Comparison of ENCODE assay signal across 36 cellular contexts in genomic region chr6:131898718-131899117, GRCh38. TPM values are rescaled to one million over a fixed set of nuclear protein-coding genes. Genes with fewer than 3 reads are reported as not detected.
DNase-seq lines count a peak whose midpoint lies in the region; ATAC-seq, FAIRE-seq and TF ChIP-seq lines count a peak whose summit lies in the region.
"Had no signal": no experiment of that assay in that cellular context is flagged by ENCODE, and none has a peak within 500 bp of the region (broad histone marks: within the 10 kb centered on the region; RNA-seq: fewer than 3 reads in every experiment).

No MANE protein-coding gene starts in this region.

- H3K9me3 ChIP-seq in HepG2 (ENCODE audit: low read length), result peaks cover 19% of the 10 kb centered on the region
- no peaks in the 10 kb centered on the region for H3K9me3 ChIP-seq in right lobe of liver
- no peaks in the 10 kb centered on the region for H3K9me3 ChIP-seq in HEK293 (ENCODE audit: control insufficient read depth, insufficient read depth, low read depth, low read length)
- H3K9me3 ChIP-seq in H1 (ENCODE audit: insufficient read depth in 2 of 2, low read depth in 1 of 2, low read length in 1 of 2), result peaks cover 24 to 29% of the 10 kb centered on the region in 2 experiments
- H3K9me3 ChIP-seq in sigmoid colon, result peaks cover 0 to 5% (median 1%) of the 10 kb centered on the region in 4 donors
- H3K9me3 ChIP-seq: BE2C, Caco-2 had no signal

- H4K8ac ChIP-seq in H1 (ENCODE audit: extremely low read depth, insufficient read depth, low read length) (no peak overlapping the region), mesendoderm (ENCODE audit: low read depth, low read length) (no peak overlapping the region)

- DNase-seq in HepG2 (ENCODE audit: low spot score), result no peak
- DNase-seq in right lobe of liver, result no peak
- no peak for DNase-seq in H1 (ENCODE audit: low read depth in 1 of 2, low spot score in 2 of 2)
- DNase-seq in mesendoderm, result peak; percentile 36
- no peak for DNase-seq in sigmoid colon
- no peak for DNase-seq in NCI-H1048 (lab: John Stamatoyannopoulos, UW)
- DNase-seq: 8988T; ACHN; AML-193; BE2C; C1 segment of cervical spinal cord; Caco-2; Calu3; CD4-positive, alpha-beta memory T cell; CD4-positive, alpha-beta T cell; CD4-positive, CD25-positive, alpha-beta regulatory T cell; CD8-positive, alpha-beta memory T cell; CD8-positive, alpha-beta T cell; COR-L47; DMS 273 treated with DMSO at 0.1 percent for 48 hours; DMS153; DMS53; DMS79; DMS79 treated with DMSO at 0.1 percent for 48 hours; DND-41; EL had no signal

- no peak overlapping the region for H3K23ac ChIP-seq in H1 (ENCODE audit: insufficient read length)
- no peak overlapping the region for H3K23ac ChIP-seq in mesendoderm (ENCODE audit: low read length)

- TF ChIP-seq EP300 in HepG2 (IDR thresholded peaks at IDR 0.05; ENCODE audit: low read depth in 2 of 2, low read length in 2 of 2) (no peak), HepG2 (CRISPR knock-in tag; IDR thresholded peaks at IDR 0.05; ENCODE audit: borderline replicate concordance) (no peak), H1 (IDR thresholded peaks at IDR 0.05; ENCODE audit: borderline replicate concordance in 1 of 2, low read depth in 2 of 2, low read length in 2 of 2) (no peak), sigmoid colon (IDR thresholded peaks at IDR 0.05) (no peak)

- H3K27me3 ChIP-seq in HepG2 (ENCODE audit: control insufficient read depth in 1 of 2, insufficient read depth in 2 of 2, low read length in 2 of 2), result no peaks in the 10 kb centered on the region
- no peaks in the 10 kb centered on the region for H3K27me3 ChIP-seq in right lobe of liver
- no peaks in the 10 kb centered on the region for H3K27me3 ChIP-seq in H1 (replicated peaks in 1 of 4; ENCODE audit: control insufficient read depth in 3 of 4, extremely low read depth in 1 of 4, insufficient read depth in 3 of 4, low read length in 3 of 4)
- no peaks in the 10 kb centered on the region for H3K27me3 ChIP-seq in mesendoderm (ENCODE audit: insufficient read depth, low read length, poor library complexity)
- H3K27me3 ChIP-seq in sigmoid colon, result no peaks in the 10 kb centered on the region
- H3K27me3 ChIP-seq: BE2C, BLaER1 had no signal

- ATAC-seq in HepG2 (no peak), right lobe of liver (no peak), GM21528 (IDR thresholded peaks at IDR 0.05; ENCODE audit: low FRiP score, unreplicated experiment) (no peak)
- ATAC-seq: A549; CD8-positive, alpha-beta T cell had no signal

- WGBS in HepG2 (ENCODE audit: low lambda C conversion rate), result 91% methylated on average over 1 of the region's 1 CpG
- 64% methylated on average over 1 of the region's 1 CpG for WGBS in right lobe of liver (ENCODE audit: insufficient coverage, low coverage, low lambda C conversion rate, missing lambda C conversion rate)
- 88% methylated on average over 1 of the region's 1 CpG; no CpG with 5 or more reads in 1 of the 2 experiments for WGBS in H1 (ENCODE audit: extremely low coverage in 1 of 2, insufficient coverage in 1 of 2, insufficient read length in 1 of 2, insufficient replicate concordance in 2 of 2, low coverage in 1 of 2, low lambda C conversion rate in 2 of 2, missing lambda C conversion rate in 1 of 2), 2 experiments
- no CpG with 5 or more reads among the region's 1 CpG for WGBS in mesendoderm (ENCODE audit: extremely low coverage, insufficient coverage, low lambda C conversion rate)
- 92% methylated on average over 1 of the region's 1 CpG for WGBS in sigmoid colon, 2 donors

- H2BK12ac ChIP-seq in H1 (ENCODE audit: low read depth, low read length), result no peak overlapping the region; the same call in 1 of the 2 replicates

- H2BK15ac ChIP-seq in H1 (ENCODE audit: low read length), result no peak overlapping the region
- no peak overlapping the region for H2BK15ac ChIP-seq in mesendoderm (replicated peaks; ENCODE audit: low read depth)

- no peak overlapping the region for H3K4ac ChIP-seq in H1 (replicated peaks; ENCODE audit: insufficient read length, low read depth, low read length)
- H3K4ac ChIP-seq in mesendoderm (ENCODE audit: low read depth, low read length), result no peak overlapping the region

- H3K18ac ChIP-seq in H1 (ENCODE audit: extremely low read depth, low read length) (no peak overlapping the region), mesendoderm (ENCODE audit: low read length) (no peak overlapping the region)

- H3K4me1 ChIP-seq in HepG2 (ENCODE audit: insufficient read depth, low read length) (peaks cover 55% of the 10 kb centered on the region), right lobe of liver (peaks cover 0 to 13% (median 5%) of the 10 kb centered on the region in 4 donors), HEK293 (ENCODE audit: control insufficient read depth, insufficient read depth, low read length) (no peaks in the 10 kb centered on the region), H1 (replicated peaks in 1 of 4; ENCODE audit: control insufficient read depth in 3 of 4, insufficient read depth in 4 of 4, low read length in 3 of 4) (peaks cover 0 to 6% (median 2%) of the 10 kb centered on the region in 4 experiments; a peak in 5 of 7 replicates), mesendoderm (ENCODE audit: control insufficient read depth, low read depth, low read length) (peaks cover 3% of the 10 kb centered on the region), sigmoid colon (no peaks in the 10 kb centered on the region)
- H3K4me1 ChIP-seq: BE2C; BLaER1 treated with 17β-estradiol and CSF1 and Interleukin-3, amounts not matched to agents 10 nM and 100 nM had no signal

- FAIRE-seq in HepG2 (lab: Jason Lieb, UNC), result no peak
- no peak for FAIRE-seq in H1 (lab: Jason Lieb, UNC)
- FAIRE-seq: A204.1, A549, D721Med had no signal

- peak overlapping the region; percentile 1; the same call in 1 of the 2 replicates for H2BK5ac ChIP-seq in H1 (ENCODE audit: low read depth, low read length)
- no peak overlapping the region for H2BK5ac ChIP-seq in mesendoderm (ENCODE audit: low read length)

- H2BK120ac ChIP-seq in H1 (replicated peaks; ENCODE audit: low read depth, low read length), result no peak overlapping the region
- no peak overlapping the region for H2BK120ac ChIP-seq in mesendoderm (ENCODE audit: low read depth, low read length)

- no peaks in the 10 kb centered on the region for H3K79me2 ChIP-seq in HepG2 (ENCODE audit: insufficient read depth, low read length)
- H3K79me2 ChIP-seq in H1 (ENCODE audit: control insufficient read depth in 1 of 2, insufficient read depth in 2 of 2, low read length in 2 of 2), result peaks cover 0 to 25% of the 10 kb centered on the region in 2 experiments; a peak in 2 of 4 replicates
- no peaks in the 10 kb centered on the region for H3K79me2 ChIP-seq in mesendoderm (ENCODE audit: control insufficient read depth, insufficient read depth, low read length)

- H2AK5ac ChIP-seq in H1 (ENCODE audit: low read depth, low read length), result no peak overlapping the region
- no peak overlapping the region for H2AK5ac ChIP-seq in mesendoderm (ENCODE audit: low read length)

- no peak overlapping the region for H2AFZ ChIP-seq in HepG2 (ENCODE audit: low read length)
- no peak overlapping the region for H2AFZ ChIP-seq in H1 (ENCODE audit: low read length)

- in situ Hi-C loops in HepG2 (cut with HindIII; ENCODE audit: extremely low pct_ligation_motif_present, low pct_unique_long_range_greater_than_20kb), result no loop called here

- H4K91ac ChIP-seq in H1 (replicated peaks; ENCODE audit: insufficient read length, low read length), result no peak overlapping the region

- H3K9ac ChIP-seq in HepG2 (ENCODE audit: insufficient read depth, low read depth, low read length) (no peak overlapping the region), H1 (replicated peaks in 1 of 4; ENCODE audit: extremely low read depth in 1 of 4, low read depth in 3 of 4, low read length in 3 of 4) (no peak overlapping the region), mesendoderm (ENCODE audit: low read length) (no peak overlapping the region)
- H3K9ac ChIP-seq: BLaER1; BLaER1 treated with 17β-estradiol and CSF1 and Interleukin-3, amounts not matched to agents 10 nM and 100 nM had no signal

- H3K56ac ChIP-seq in H1 (replicated peaks; ENCODE audit: insufficient read length, low read depth, low read length) (no peak overlapping the region), mesendoderm (ENCODE audit: low read length) (no peak overlapping the region)

- no peaks in the 10 kb centered on the region for H3K36me3 ChIP-seq in HepG2 (replicated peaks in 1 of 2; ENCODE audit: control insufficient read depth in 1 of 2, insufficient read depth in 2 of 2, low read length in 2 of 2)
- no peaks in the 10 kb centered on the region for H3K36me3 ChIP-seq in right lobe of liver
- no peaks in the 10 kb centered on the region for H3K36me3 ChIP-seq in HEK293 (ENCODE audit: control insufficient read depth in 2 of 2, insufficient read depth in 1 of 2, low read length in 2 of 2)
- H3K36me3 ChIP-seq in H1 (ENCODE audit: control insufficient read depth in 2 of 4, insufficient read depth in 4 of 4, low read length in 3 of 4), result peaks cover 0 to 17% (median 5%) of the 10 kb centered on the region in 4 experiments; a peak in 3 of 8 replicates
- no peaks in the 10 kb centered on the region for H3K36me3 ChIP-seq in mesendoderm (ENCODE audit: control insufficient read depth, insufficient read depth, low read length)
- no peaks in the 10 kb centered on the region for H3K36me3 ChIP-seq in sigmoid colon
- H3K36me3 ChIP-seq: BE2C, BLaER1 had no signal

- H3K4me2 ChIP-seq in HepG2 (ENCODE audit: low read depth, low read length) (no peak overlapping the region), H1 (ENCODE audit: insufficient read depth in 1 of 2, low read depth in 2 of 2, low read length in 2 of 2) (no peak overlapping the region), mesendoderm (ENCODE audit: low read length) (no peak overlapping the region)
- H3K4me2 ChIP-seq: A549; BLaER1; BLaER1 treated with 17β-estradiol and CSF1 and Interleukin-3, amounts not matched to agents 10 nM and 100 nM had no signal

- no TSS peak for BruUV-seq in HepG2 (replicated peaks; lab: Mats Ljungman, UMichigan)

- no peaks in the 10 kb centered on the region for H3K79me1 ChIP-seq in H1 (ENCODE audit: low read depth, low read length)
- no peaks in the 10 kb centered on the region for H3K79me1 ChIP-seq in mesendoderm (ENCODE audit: low read length)

- H3K14ac ChIP-seq in H1 (ENCODE audit: insufficient read length), result no peak overlapping the region

- H3K27ac ChIP-seq in HepG2 (ENCODE audit: extremely low read length, insufficient read depth, low read length), result no peak overlapping the region
- H3K27ac ChIP-seq in right lobe of liver, result no peak overlapping the region
- no peak overlapping the region for H3K27ac ChIP-seq in HEK293 (ENCODE audit: extremely low read depth, low read depth, low read length)
- no peak overlapping the region for H3K27ac ChIP-seq in H1 (ENCODE audit: low read depth, low read length)
- no peak overlapping the region for H3K27ac ChIP-seq in mesendoderm (ENCODE audit: low read depth, low read length)
- no peak overlapping the region for H3K27ac ChIP-seq in sigmoid colon
- H3K27ac ChIP-seq: 22Rv1; A549; BLaER1; BLaER1 treated with 17β-estradiol and CSF1 and Interleukin-3, amounts not matched to agents 10 nM and 100 nM; C4-2B had no signal

- TF ChIP-seq POLR2A in HepG2 (IDR thresholded peaks at IDR 0.05; ENCODE audit: insufficient read depth in 1 of 2, low read depth in 2 of 2, low read length in 2 of 2) (no peak), right lobe of liver (IDR thresholded peaks at IDR 0.05) (no peak), H1 (IDR thresholded peaks at IDR 0.05; ENCODE audit: control extremely low read depth in 1 of 2, low read depth in 2 of 2, low read length in 2 of 2) (no peak), sigmoid colon (IDR thresholded peaks at IDR 0.05) (no peak)

- H4K5ac ChIP-seq in H1 (ENCODE audit: insufficient read length, low read depth, low read length) (no peak overlapping the region), mesendoderm (ENCODE audit: low read length) (no peak overlapping the region)

- H3K4me3 ChIP-seq in HepG2 (replicated peaks in 1 of 3; ENCODE audit: insufficient read depth in 1 of 3, low read depth in 2 of 3, low read length in 3 of 3), result no peak overlapping the region
- H3K4me3 ChIP-seq in right lobe of liver, result no peak overlapping the region
- H3K4me3 ChIP-seq in HEK293 (ENCODE audit: low read depth, low read length), result no peak overlapping the region
- 0 out of 8 replicates have a peak overlapping the region, but pooled peaks of 1 of the 4 experiments have one; percentile 0 for H3K4me3 ChIP-seq in H1 (ENCODE audit: extremely low read depth in 1 of 4, insufficient read depth in 2 of 4, low read depth in 3 of 4, low read length in 4 of 4)
- no peak overlapping the region for H3K4me3 ChIP-seq in mesendoderm (ENCODE audit: low read length)
- no peak overlapping the region for H3K4me3 ChIP-seq in sigmoid colon
- H3K4me3 ChIP-seq: A549; BLaER1; BLaER1 treated with 17β-estradiol and CSF1 and Interleukin-3, amounts not matched to agents 10 nM and 100 nM had no signal

- CTCF ChIA-PET in HepG2 (lab: Yijun Ruan, JAX; ENCODE audit: low intra/inter-chr PET ratio, low total read pairs), result no interaction called here
- CTCF ChIA-PET in HEK293 (lab: Yijun Ruan, JAX), result interaction anchor here (1.3 to 2.4 kb wide), 2 partner anchors 11 to 203 kb away, joined by 8 to 14 read pairs; no protein-coding TSS in a partner anchor
- CTCF ChIA-PET in H1 (lab: Charles Lee; ENCODE audit: partially characterized antibody), result no interaction called here

- H2BK20ac ChIP-seq in H1 (ENCODE audit: low read length), result peak overlapping the region; percentile 27; the same call in 1 of the 2 replicates

- no peaks in the 10 kb centered on the region; the same call in 1 of the 2 replicates for H3K23me2 ChIP-seq in H1 (ENCODE audit: low read depth, low read length)

- no peak for TF ChIP-seq RAD21 in HepG2 (CRISPR knock-in tag; IDR thresholded peaks at IDR 0.05)
- no peak for TF ChIP-seq RAD21 in H1 (IDR thresholded peaks at IDR 0.05 in 1 of 2, conservative IDR thresholded peaks at IDR 0.05 in 1 of 2; ENCODE audit: low read depth in 2 of 2, low read length in 2 of 2)

- TF ChIP-seq CTCF in HepG2 (CRISPR knock-in tag; IDR thresholded peaks at IDR 0.05) (no peak), right lobe of liver (IDR thresholded peaks at IDR 0.05) (no peak), HEK293 (tag by site-specific recombination; IDR thresholded peaks at IDR 0.05) (no peak), H1 (IDR thresholded peaks at IDR 0.05; ENCODE audit: control extremely low read depth in 1 of 3, insufficient read depth in 1 of 3, low read depth in 1 of 3, low read length in 3 of 3) (no peak), sigmoid colon (IDR thresholded peaks at IDR 0.05) (no peak)

- POLR2A ChIA-PET in HepG2 (lab: Yijun Ruan, JAX) (no interaction called here), HEK293 (lab: Yijun Ruan, JAX) (no interaction called here), H1 (lab: Charles Lee; ENCODE audit: partially characterized antibody) (interaction anchor here (1.1 kb wide), 1 partner anchor 20 kb away, joined by 3 read pairs; no protein-coding TSS in a partner anchor)

- intact Hi-C loops in HepG2 (cut with micrococcal nuclease; ENCODE audit: unreplicated experiment) (loop anchor here (5.0 kb wide), 1 partner anchor 131 kb away; no protein-coding TSS in a partner anchor), right lobe of liver (cut with DNase I) (no loop called here), sigmoid colon (cut with DNase I) (no loop called here)

- no peaks in the 10 kb centered on the region for H4K20me1 ChIP-seq in HepG2 (ENCODE audit: insufficient read depth, low read length)
- H4K20me1 ChIP-seq in H1 (replicated peaks in 1 of 2; ENCODE audit: control insufficient read depth in 1 of 2, insufficient read depth in 2 of 2, low read length in 2 of 2), result no peaks in the 10 kb centered on the region
- H4K20me1 ChIP-seq: BLaER1; BLaER1 treated with 17β-estradiol and CSF1 and Interleukin-3, amounts not matched to agents 10 nM and 100 nM had no signal

RNA-seq across cellular contexts. Expression of gene CCN2, which starts 52.5 kb away (rescaled TPM):
- 29.6 and 34.7 TPM in 2 replicates for total RNA-seq in HepG2 (2016; rRNA removed; fragmentation: Illumina TruSeq; extraction: Trizol)
- total RNA-seq in HepG2 (2016; cell fraction: cytosol; rRNA removed; fragmentation: Illumina TruSeq; extraction: Trizol; ENCODE audit: low read depth), result 7.2 and 7.8 TPM in 2 replicates
- 27.0 and 36.5 TPM in 2 replicates for total RNA-seq in HepG2 (2016; cell fraction: insoluble cytoplasmic fraction; rRNA removed; fragmentation: Illumina TruSeq; extraction: Trizol)
- 29.3 and 34.9 TPM in 2 replicates for total RNA-seq in HepG2 (2016; cell fraction: membrane; rRNA removed; fragmentation: Illumina TruSeq; extraction: Trizol)
- total RNA-seq in HepG2 (2016; cell fraction: nucleus; rRNA removed; fragmentation: Illumina TruSeq; extraction: Trizol), result 91.2 and 104 TPM in 2 replicates
- polyA plus RNA-seq in HepG2 (2011; rRNA removed), result 316 and 375 TPM in 2 replicates
- 191 and 283 TPM in 2 replicates for polyA plus RNA-seq in HepG2 (2011; cell fraction: cytosol; rRNA removed)
- polyA plus RNA-seq in HepG2 (2011; cell fraction: nucleus; rRNA removed), result 458 and 601 TPM in 2 replicates
- polyA plus RNA-seq in HepG2 (2012), result 765 and 789 TPM in 2 replicates
- polyA plus RNA-seq in HepG2 (2016; cell fraction: cytosol; fragmentation: Illumina TruSeq; extraction: Trizol; ENCODE audit: low read depth), result 7.8 and 8.0 TPM in 2 replicates
- 36.0 and 46.4 TPM in 2 replicates for polyA plus RNA-seq in HepG2 (2016; cell fraction: insoluble cytoplasmic fraction; fragmentation: Illumina TruSeq; extraction: Trizol; ENCODE audit: low read depth)
- 18.5 and 20.3 TPM in 2 replicates for polyA plus RNA-seq in HepG2 (2016; cell fraction: membrane; fragmentation: Illumina TruSeq; extraction: Trizol; ENCODE audit: low read depth)
- polyA plus RNA-seq in HepG2 (2016; cell fraction: nucleus; fragmentation: Illumina TruSeq; extraction: Trizol; ENCODE audit: insufficient read depth, low read depth), result 252 and 258 TPM in 2 replicates
- 0.21 and 276 TPM in 2 replicates for polyA minus RNA-seq in HepG2 (2011; rRNA and poly(A)+ RNA removed; ENCODE audit: low replicate concordance)
- polyA minus RNA-seq in HepG2 (2011; cell fraction: cytosol; rRNA and poly(A)+ RNA removed), result 404 and 475 TPM in 2 replicates
- polyA minus RNA-seq in HepG2 (2011; cell fraction: nucleus; rRNA and poly(A)+ RNA removed), result 171 and 228 TPM in 2 replicates
- 10 to 100 TPM in 5 of 6 experiments, 1 to 10 TPM in 1; 3.4 to 82.9 (median 54.3) TPM for total RNA-seq in right lobe of liver
- total RNA-seq in H1 (2021; fragmentation: NEBNext Ultra II Directional; extraction: Animal tissue kit (Norgen Biotek cat#: 25700)), result 105 and 107 TPM in 2 replicates
- polyA plus RNA-seq in H1 (2011; rRNA removed), result 25.0 and 47.5 TPM in 2 replicates
- 41.2 TPM for polyA plus RNA-seq in H1 (2011; cell fraction: cytosol; rRNA removed)
- polyA plus RNA-seq in H1 (2011; cell fraction: nucleus; rRNA removed), result 63.0 TPM
- 45.9 to 78.2 TPM (median 57.8 TPM) in 4 replicates for polyA plus RNA-seq in H1 (2012, experiment 1 of 2)
- 40.3 TPM for polyA plus RNA-seq in H1 (2012, experiment 2 of 2)
- polyA plus RNA-seq in H1 (2013, experiment 1 of 2), result 74.6 TPM
- 92.4 TPM for polyA plus RNA-seq in H1 (2013, experiment 2 of 2)
- 15.8 and 28.5 TPM in 2 replicates for polyA minus RNA-seq in H1 (2011; rRNA and poly(A)+ RNA removed)
- polyA minus RNA-seq in H1 (2011; cell fraction: cytosol; rRNA and poly(A)+ RNA removed), result 40.0 TPM
- 69.8 TPM for polyA minus RNA-seq in H1 (2011; cell fraction: nucleus; rRNA and poly(A)+ RNA removed)
- 267 TPM for polyA plus RNA-seq in mesendoderm (2013, experiment 1 of 2)
- polyA plus RNA-seq in mesendoderm (2013, experiment 2 of 2), result 258 TPM
- 100 to 1,000 TPM in 2 of 4 donors, 10 to 100 TPM in 2; 43.5 to 179 (median 93.2) TPM for total RNA-seq in sigmoid colon
- polyA plus RNA-seq in sigmoid colon, result 10 to 100 TPM in 2 of 3 donors, 1 to 10 TPM in 1; 7.4 to 39.2 (median 13.2) TPM
- total RNA-seq: CD4-positive, alpha-beta memory T cell; CD4-positive, CD25-positive, alpha-beta regulatory T cell; CD8-positive, alpha-beta memory T cell had no signal
- polyA plus RNA-seq: CD14-positive monocyte; CD4-positive, alpha-beta memory T cell; CD4-positive, CD25-positive, alpha-beta regulatory T cell; CD8-positive, alpha-beta memory T cell had no signal

Comparison
In these comparisons a context has a peak if more than half of its experiments do, and no peak if none do; other contexts are left out.
1. Of the 63 proteins assayed by ChIP-seq in both HepG2 and HEK293: peak only in HepG2: none; only in HEK293: SETDB1; in both: none; in neither: 62.